Comparison of ENCODE assay signal across 8 cellular contexts in the genomic region with DNA sequence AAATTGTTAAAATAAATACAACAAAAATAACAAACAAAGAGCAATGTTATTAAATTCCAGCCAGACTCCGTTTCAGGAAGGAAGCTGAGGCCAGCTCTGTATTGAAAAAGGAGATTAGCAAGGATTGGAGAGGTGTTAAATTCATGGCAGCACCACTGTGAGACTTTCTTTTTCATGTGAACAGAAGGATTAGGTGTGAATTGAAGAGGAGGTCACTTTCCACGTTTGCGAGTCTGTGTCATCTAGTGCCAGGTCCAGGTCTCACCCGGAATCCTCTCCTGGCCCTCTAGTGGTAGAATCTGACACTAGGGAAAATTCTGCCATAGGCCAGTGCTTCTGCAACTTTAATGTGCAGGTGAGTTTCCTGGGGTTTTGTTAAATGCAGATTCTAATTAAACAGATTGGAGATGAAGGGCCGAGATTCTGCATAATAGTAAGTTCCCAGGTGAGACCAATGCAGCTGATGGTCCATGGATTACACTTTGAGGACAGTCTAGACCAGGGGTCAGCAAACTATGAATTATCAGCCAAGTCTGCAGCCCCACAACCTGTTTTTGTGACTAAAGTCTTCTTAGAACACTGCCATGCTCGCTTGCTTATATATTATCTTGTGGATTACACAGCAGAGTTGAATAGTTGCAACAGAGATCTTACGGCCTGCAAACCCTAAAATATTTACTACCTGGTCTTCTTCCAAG. TPM values are rescaled to one million over a fixed set of nuclear protein-coding genes. Genes with fewer than 3 reads are reported as not detected.
DNase-seq lines count a peak whose midpoint lies in the region; ATAC-seq and TF ChIP-seq lines count a peak whose summit lies in the region.

No MANE protein-coding gene starts in this region.

- no peak for ATAC-seq in Right ventricle myocardium inferior
- no peak for ATAC-seq in GM18909 (IDR thresholded peaks at IDR 0.05; ENCODE audit: poor library complexity, unreplicated experiment)

- H3K4me1 ChIP-seq in cardiac muscle cell (ENCODE audit: low read depth): peaks cover 19% of the 10 kb centered on the region

- intact Hi-C loops in Right ventricle myocardium inferior (cut with DNase I): loop anchor here (2.0 to 5.0 kb wide), 2 partner anchors 27 to 36 kb away; no protein-coding TSS in a partner anchor

- H3K27me3 ChIP-seq in cardiac muscle cell: no peaks in the 10 kb centered on the region

- peak; percentile 88 for TF ChIP-seq CTCF in cardiac muscle cell (IDR thresholded peaks at IDR 0.05; ENCODE audit: low read depth, low read length)

- no peak overlapping the region for H3K4me3 ChIP-seq in cardiac muscle cell

- DNase-seq in cardiac muscle cell (ENCODE audit: low read depth in 1 of 2, low spot score in 1 of 2): peak; percentile 33 to 66
- DNase-seq in Right ventricle myocardium inferior (ENCODE audit: missing footprints): no peak
- DNase-seq in LHCN-M2 (ENCODE audit: low read depth): peak; percentile 29
- peak; percentile 38 for DNase-seq in amniotic epithelial cell (ENCODE audit: low read depth)
- peak; percentile 28 to 49 for DNase-seq in hippocampal formation (lab: John Stamatoyannopoulos, UW)
- peak; percentile 13 for DNase-seq in stromal cell of bone marrow (ENCODE audit: low read depth)
- DNase-seq in T1000 (lab: John Stamatoyannopoulos, UW): no peak

- H3K36me3 ChIP-seq in cardiac muscle cell: no peaks in the 10 kb centered on the region

- H3K27ac ChIP-seq in cardiac muscle cell: no peak overlapping the region

- no peaks in the 10 kb centered on the region for H3K9me3 ChIP-seq in cardiac muscle cell (ENCODE audit: low read depth)

RNA-seq across cellular contexts. Expression of gene SLC6A1, which starts 9.2 kb away (rescaled TPM):
- total RNA-seq in cardiac muscle cell (not detected in 2 replicates), Right ventricle myocardium inferior (0.57 TPM), LHCN-M2 (2014; rRNA removed) (under 0.01 TPM in 1 of 2 replicates, not detected in the other)
- polyA plus RNA-seq in cardiac muscle cell: not detected in 2 replicates
- polyA plus RNA-seq in LHCN-M2 (2012): not detected

Comparison
In these comparisons a context has a peak if more than half of its experiments do, and no peak if none do; other contexts are left out.
1. DNase-seq: peak in cardiac muscle cell (2 of 2), LHCN-M2 (single experiment), amniotic epithelial cell (single experiment), hippocampal formation (2 of 2) and stromal cell of bone marrow (single experiment); none in Right ventricle myocardium inferior (single experiment) and T1000 (single experiment).